In the genomic region with DNA sequence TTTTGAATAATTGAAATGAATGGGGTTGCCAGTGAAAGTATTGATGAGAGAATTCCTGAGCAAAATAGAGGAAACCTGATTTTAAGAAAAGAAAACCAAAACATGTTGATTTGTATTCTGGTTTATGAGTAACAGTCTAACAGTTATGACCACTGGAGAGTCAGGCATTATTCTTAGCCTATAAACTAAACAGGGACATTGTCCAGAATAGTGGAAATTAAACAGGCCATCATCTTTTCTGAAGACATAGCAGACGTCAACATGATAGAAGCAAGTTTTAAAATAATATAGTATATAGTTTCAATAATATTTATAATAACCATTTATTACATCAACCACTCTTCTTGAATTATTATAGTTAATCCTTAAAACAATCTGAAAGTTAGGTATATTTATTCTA, we compare ENCODE assay signal across 6 cellular contexts.
"Had no signal": no experiment of that assay in that cellular context is flagged by ENCODE, and none has a peak within 500 bp of the region (broad histone marks: within the 10 kb centered on the region; RNA-seq: fewer than 3 reads in every experiment).

No MANE protein-coding gene starts in this region.

- ATAC-seq: HepG2, K562 had no signal

- H3K4me3 ChIP-seq: K562 had no signal

- DNase-seq: IMR-90, KBM-7 had no signal

- FAIRE-seq: HepG2, HTR-8/SVneo, K562 had no signal

- H3K27ac ChIP-seq: HL-60 had no signal
